In the genomic region with DNA sequence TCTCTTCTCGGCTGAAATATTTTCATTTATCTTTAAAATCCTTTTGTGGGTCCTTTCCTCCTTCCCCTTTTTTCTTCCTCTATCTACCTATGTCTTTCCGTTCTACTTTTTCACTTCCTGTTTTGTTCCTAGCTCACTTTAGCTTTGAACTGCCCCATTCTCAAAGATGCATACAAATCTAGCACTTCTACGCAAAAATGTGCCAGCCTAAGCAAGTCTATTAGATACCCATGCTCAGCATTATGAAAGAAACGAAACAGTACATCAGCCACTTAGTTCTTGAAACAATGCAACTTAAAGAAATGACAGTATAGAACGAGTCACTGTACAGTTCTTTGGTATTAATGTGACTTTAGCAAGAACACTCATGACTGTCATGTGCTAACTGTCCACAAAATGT, we compare ENCODE assay signal across 10 cellular contexts. TPM values are rescaled to one million over a fixed set of nuclear protein-coding genes. Genes with fewer than 3 reads are reported as not detected.
A peak's percentile ranks its signal among the peaks of the same experiment; 100 is the strongest.
DNase-seq lines count a peak whose midpoint lies in the region; ATAC-seq and FAIRE-seq lines count a peak whose summit lies in the region.
"Had no signal": no experiment of that assay in that cellular context is flagged by ENCODE, and none has a peak within 500 bp of the region (broad histone marks: within the 10 kb centered on the region; RNA-seq: fewer than 3 reads in every experiment).

No MANE protein-coding gene starts in this region.

- peak; percentile 85 for FAIRE-seq in GM18507 (lab: Jason Lieb, UNC)
- FAIRE-seq: G401.6 had no signal

- DNase-seq in GM18507 (ENCODE audit: extremely low spot score, insufficient read length, low read depth) = no peak
- DNase-seq in germinal center (ENCODE audit: low spot score) = peak; percentile 56
- DNase-seq in activated CD4-positive, alpha-beta T cell treated with anti-CD3 and anti-CD28 coated beads for 1 hour = no peak
- DNase-seq in T-helper 9 cell = no peak
- no peak for DNase-seq in amniotic stem cell (lab: John Stamatoyannopoulos, UW)
- no peak for DNase-seq in SK-N-DZ (ENCODE audit: low spot score)
- DNase-seq: NCI-H2107 had no signal

- ATAC-seq in GM21717 (IDR thresholded peaks at IDR 0.05; ENCODE audit: unreplicated experiment) (peak; percentile 66), HG03521 (IDR thresholded peaks at IDR 0.05; ENCODE audit: unreplicated experiment) (peak; percentile 59)

RNA-seq across cellular contexts. Expression of a gene that starts 47.3 kb away (rescaled TPM):
- polyA plus RNA-seq in SK-N-DZ (2014; cell fraction: cytosol; rRNA removed) = 152 and 168 TPM in 2 replicates
- polyA plus RNA-seq in SK-N-DZ (2014; cell fraction: nucleus; rRNA removed) = 82.5 and 86.7 TPM in 2 replicates
